ENCODE assay signal across 18 cellular contexts in genomic region chr1:118325545-118326225, GRCh38.
"Had no signal": no experiment of that assay in that cellular context is flagged by ENCODE, and none has a peak within 500 bp of the region (broad histone marks: within the 10 kb centered on the region; RNA-seq: fewer than 3 reads in every experiment).

No MANE protein-coding gene starts in this region.

- DNase-seq: activated CD4-positive, alpha-beta memory T cell treated with anti-CD3 and anti-CD28 coated beads, Interleukin-2, amount 10 ng/mL, durations not matched to agents 7 days and 5 days; activated CD4-positive, alpha-beta T cell treated with anti-CD3 and anti-CD28 coated beads for 48 hours; activated CD8-positive, alpha-beta memory T cell treated with anti-CD3 and anti-CD28 coated beads, Interleukin-2, amount 10 ng/mL, durations not matched to agents 7 days and 5 days; activated naive CD4-positive, alpha-beta T cell; activated naive CD8-positive, alpha-beta T cell treated with anti-CD3 and anti-CD28 coated beads, Interleukin-2, amount 10 ng/mL, durations not matched to agents 7 days and 5 days; dermis blood vessel endothelial cell; effector memory CD4-positive, alpha-beta T cell; esophagus squamous epithelium; foreskin melanocyte; hypothalamus; kidney; left lung; midbrain; stimulated activated CD4-positive, alpha-beta T cell treated with anti-CD3 and anti-CD28 coated beads, Interleukin-15, amount 100 ng/mL, for 24 hours; stimulated activated CD4-positive, alpha-beta T cell treated with anti-CD3 and anti-CD28 coated beads, Interleukin-4, amount 100 ng/mL, for 1 hour; upper lobe of left lung had no signal

- FAIRE-seq: endothelial cell of umbilical vein, kidney, TTC549 had no signal
